ENCODE assay signal across 28 cellular contexts in genomic region chr17:77726549-77726957, GRCh38.
DNase-seq lines count a peak whose midpoint lies in the region; ATAC-seq and TF ChIP-seq lines count a peak whose summit lies in the region.
"Had no signal": no experiment of that assay in that cellular context is flagged by ENCODE, and none has a peak within 500 bp of the region (broad histone marks: within the 10 kb centered on the region; RNA-seq: fewer than 3 reads in every experiment).

No MANE protein-coding gene starts in this region.

- TF ChIP-seq CTCF in endodermal cell (conservative IDR thresholded peaks at IDR 0.05) (no peak), BE2C (IDR thresholded peaks at IDR 0.05; ENCODE audit: low read depth, low read length) (no peak)

- peaks cover 5% of the 10 kb centered on the region for H3K9me3 Mint-ChIP-seq in endodermal cell
- H3K9me3 Mint-ChIP-seq: activated T-cell treated with anti-CD3 and anti-CD28 coated beads, Interleukin-2, amount 50 U/mL, for 4 hours; stimulated activated naive CD8-positive, alpha-beta T cell treated with anti-CD3 and anti-CD28 coated beads, Interleukin-15, Interleukin-2, amounts not matched to agents 100 ng/mL and 50 ng/mL, for 24 hours had no signal

- no peak overlapping the region for H3K27ac ChIP-seq in endodermal cell (ENCODE audit: low read depth, low read length)
- H3K27ac ChIP-seq: body of pancreas, parathyroid adenoma, SK-N-MC had no signal

- H3K4me1 Mint-ChIP-seq in endodermal cell: no peaks in the 10 kb centered on the region
- H3K4me1 Mint-ChIP-seq: activated B cell treated with CpG ODN at 0.5 μM for 24 hours had no signal

- H3K4me1 ChIP-seq in endodermal cell (ENCODE audit: control insufficient read depth, insufficient read depth, low read length): no peaks in the 10 kb centered on the region
- peaks cover 7% of the 10 kb centered on the region for H3K4me1 ChIP-seq in BE2C
- H3K4me1 ChIP-seq: body of pancreas, parathyroid adenoma had no signal

- WGBS in endodermal cell (ENCODE audit: insufficient coverage in 1 of 2, insufficient read length in 1 of 2), 2 experiments: 92 to 100% methylated on average over 1 to 4 of the region's 4 CpGs

- peak; percentile 1 to 3 for DNase-seq in activated T-cell treated with anti-CD3 and anti-CD28 coated beads, Interleukin-2, amount 50 U/mL, for 48 hours
- DNase-seq in activated T-cell treated with anti-CD3 and anti-CD28 coated beads for 4 hours: no peak
- DNase-seq in H7: peak; percentile 17
- peak; percentile 20 for DNase-seq in endodermal cell
- DNase-seq in stimulated activated CD8-positive, alpha-beta memory T cell treated with anti-CD3 and anti-CD28 coated beads, Interleukin-4, amount 100 ng/mL, for 48 hours: peak; percentile 17
- DNase-seq in BE2C: no peak
- no peak for DNase-seq in DMS53 (lab: John Stamatoyannopoulos, UW)
- DNase-seq: activated B cell treated with CpG ODN at 0.5 μM for 24 hours; activated CD4-positive, alpha-beta T cell treated with anti-CD3 and anti-CD28 coated beads, Interleukin-2, amount 50 U/mL, for 48 hours; activated naive CD4-positive, alpha-beta T cell treated with anti-CD3 and anti-CD28 coated beads for 36 hours; activated T-cell treated with anti-CD3 and anti-CD28 coated beads, Interleukin-2, amount 50 U/mL, for 4 hours; body of pancreas; cerebellar nuclear complex; DMS 273 treated with DMSO at 0.1 percent for 48 hours; dorsolateral prefrontal cortex; MM.1S; NCI-H1930; NCI-H524 treated with DMSO at 0.1 percent for 48 hours; nephron progenitor cell; NK-92 treated with Interleukin-12 subunit alpha and Interleukin-12 subunit beta, amount 100 ng/mL, for 24 hours; stimulated activated CD4-positive, alpha-beta T cell treated with anti-CD3 and anti-CD28 coated beads, Interleukin-1b, Interleukin-23, amount 100 ng/mL, for 48 hours; testis had no signal

- no peak overlapping the region for H3K9ac ChIP-seq in endodermal cell (ENCODE audit: extremely low read depth, low read length, poor library complexity, severe bottlenecking)
- H3K9ac ChIP-seq: parathyroid adenoma had no signal

- H3K27me3 ChIP-seq in H7 (ENCODE audit: control insufficient read depth, insufficient read depth, low read length): no peaks in the 10 kb centered on the region
- no peaks in the 10 kb centered on the region for H3K27me3 ChIP-seq in endodermal cell (ENCODE audit: control insufficient read depth, insufficient read depth, low read length, poor library complexity, severe bottlenecking)
- H3K27me3 ChIP-seq in BE2C: no peaks in the 10 kb centered on the region
- H3K27me3 ChIP-seq: body of pancreas, dorsolateral prefrontal cortex, testis had no signal

- no peak overlapping the region for H3K27ac Mint-ChIP-seq in endodermal cell
- H3K27ac Mint-ChIP-seq: activated B cell treated with CpG ODN at 0.5 μM for 24 hours; activated naive CD4-positive, alpha-beta T cell treated with anti-CD3 and anti-CD28 coated beads for 36 hours; B cell; nephron progenitor cell; stimulated activated naive CD8-positive, alpha-beta T cell treated with anti-CD3 and anti-CD28 coated beads, Interleukin-15, Interleukin-2, amounts not matched to agents 100 ng/mL and 50 ng/mL, for 24 hours had no signal

- H3K36me3 Mint-ChIP-seq in endodermal cell (ENCODE audit: low read depth): no peaks in the 10 kb centered on the region

- H3K9me3 ChIP-seq in endodermal cell (ENCODE audit: control insufficient read depth, low read length) (no peaks in the 10 kb centered on the region), BE2C (no peaks in the 10 kb centered on the region)
- H3K9me3 ChIP-seq: body of pancreas, testis had no signal

- H3K4me3 ChIP-seq in H7 (ENCODE audit: insufficient read depth, low read depth, low read length) (no peak overlapping the region), endodermal cell (ENCODE audit: low read length) (no peak overlapping the region), BE2C (ENCODE audit: low read depth, low read length) (no peak overlapping the region)
- H3K4me3 ChIP-seq: body of pancreas, dorsolateral prefrontal cortex, SK-N-MC, smooth muscle cell, testis had no signal

- H3K4me3 Mint-ChIP-seq in endodermal cell: no peak overlapping the region
- H3K4me3 Mint-ChIP-seq: activated B cell treated with CpG ODN at 0.5 μM for 24 hours; activated naive CD4-positive, alpha-beta T cell treated with anti-CD3 and anti-CD28 coated beads for 36 hours; activated T-cell treated with anti-CD3 and anti-CD28 coated beads, Interleukin-2, amount 50 U/mL, for 4 hours; B cell; nephron progenitor cell; stimulated activated naive CD8-positive, alpha-beta T cell treated with anti-CD3 and anti-CD28 coated beads, Interleukin-15, Interleukin-2, amounts not matched to agents 100 ng/mL and 50 ng/mL, for 24 hours had no signal

- peaks cover 3% of the 10 kb centered on the region for H3K27me3 Mint-ChIP-seq in endodermal cell (ENCODE audit: insufficient read depth)
- H3K27me3 Mint-ChIP-seq: stimulated activated naive CD8-positive, alpha-beta T cell treated with anti-CD3 and anti-CD28 coated beads, Interleukin-15, Interleukin-2, amounts not matched to agents 100 ng/mL and 50 ng/mL, for 24 hours had no signal

- no peak for ATAC-seq in HG02884 (IDR thresholded peaks at IDR 0.05; ENCODE audit: unreplicated experiment)
- ATAC-seq: activated T-cell treated with anti-CD3 and anti-CD28 coated beads, Interleukin-2, amount 50 U/mL, for 4 hours; body of pancreas had no signal

- H3K36me3 ChIP-seq in H7 (replicated peaks; ENCODE audit: control insufficient read depth, insufficient read depth, low read length) (no peaks in the 10 kb centered on the region), endodermal cell (ENCODE audit: control insufficient read depth, insufficient read depth, low read length) (no peaks in the 10 kb centered on the region), BE2C (no peaks in the 10 kb centered on the region)

Comparison
In these comparisons a context has a peak if more than half of its experiments do, and no peak if none do; other contexts are left out.
1. DNase-seq: peak in activated T-cell treated with anti-CD3 and anti-CD28 coated beads, Interleukin-2, amount 50 U/mL, for 48 hours (2 of 2), H7 (single experiment), endodermal cell (single experiment) and stimulated activated CD8-positive, alpha-beta memory T cell treated with anti-CD3 and anti-CD28 coated beads, Interleukin-4, amount 100 ng/mL, for 48 hours (single experiment); none in activated T-cell treated with anti-CD3 and anti-CD28 coated beads for 4 hours (single experiment), BE2C (single experiment) and DMS53 (single experiment).